Comparison of ENCODE assay signal across 22 cellular contexts in genomic region chr5:159199780-159200179, GRCh38. TPM values are rescaled to one million over a fixed set of nuclear protein-coding genes. Genes with fewer than 3 reads are reported as not detected.
DNase-seq lines count a peak whose midpoint lies in the region; ATAC-seq, FAIRE-seq and TF ChIP-seq lines count a peak whose summit lies in the region.
"Had no signal": no experiment of that assay in that cellular context is flagged by ENCODE, and none has a peak within 500 bp of the region (broad histone marks: within the 10 kb centered on the region; RNA-seq: fewer than 3 reads in every experiment).

No MANE protein-coding gene starts in this region.

- POLR2A ChIA-PET in CD8-positive, alpha-beta T cell (lab: Charles Lee) = interaction anchor here (0.6 to 3.1 kb wide), 4 partner anchors 8 to 64 kb away, joined by 3 to 23 read pairs (median 4); no protein-coding TSS in a partner anchor
- POLR2A ChIA-PET in activated CD4-positive, alpha-beta memory T cell treated with anti-CD3 and anti-CD28 coated beads for 36 hours (lab: Charles Lee) = interaction anchor here (1.1 kb wide), 1 partner anchor 8 kb away, joined by 3 read pairs; no protein-coding TSS in a partner anchor

- FAIRE-seq in H54 (lab: Jason Lieb, UNC) = no peak
- FAIRE-seq: kidney had no signal

- peaks cover 0 to 4% (median 0%) of the 10 kb centered on the region in 11 experiments; a peak in 2 of 22 replicates for H3K9me3 ChIP-seq in BLaER1 treated with 17β-estradiol and CSF1 and Interleukin-3, amounts not matched to agents 10 nM and 100 nM (replicated peaks in 1 of 11)
- H3K9me3 ChIP-seq in CD8-positive, alpha-beta T cell (ENCODE audit: low read length) = no peaks in the 10 kb centered on the region
- H3K9me3 ChIP-seq: esophagus squamous epithelium, gastroesophageal sphincter, sigmoid colon, tibial nerve had no signal

- peaks cover 51 to 92% (median 72%) of the 10 kb centered on the region in 11 experiments for H3K36me3 ChIP-seq in BLaER1 treated with 17β-estradiol and CSF1 and Interleukin-3, amounts not matched to agents 10 nM and 100 nM
- H3K36me3 ChIP-seq in CD8-positive, alpha-beta T cell (ENCODE audit: insufficient read depth, low read length) = no peaks in the 10 kb centered on the region

- H3K4me1 ChIP-seq in BLaER1 treated with 17β-estradiol and CSF1 and Interleukin-3, amounts not matched to agents 10 nM and 100 nM = peaks cover 26 to 76% (median 31%) of the 10 kb centered on the region in 10 experiments
- H3K4me1 ChIP-seq in CD8-positive, alpha-beta T cell (ENCODE audit: insufficient read depth, low read length) = peaks cover 52% of the 10 kb centered on the region
- H3K4me1 ChIP-seq: parathyroid adenoma had no signal

- peak overlapping the region in 1 of 11 experiments; percentile 29; a peak in 1 of 22 replicates for H3K9ac ChIP-seq in BLaER1 treated with 17β-estradiol and CSF1 and Interleukin-3, amounts not matched to agents 10 nM and 100 nM
- H3K9ac ChIP-seq: parathyroid adenoma had no signal

- no peak for TF ChIP-seq POLR2A in H54 (IDR thresholded peaks at IDR 0.05; ENCODE audit: low read depth, low read length)

- H3K4me3 Mint-ChIP-seq in CD8-positive, alpha-beta T cell = no peak overlapping the region
- no peak overlapping the region for H3K4me3 Mint-ChIP-seq in activated CD4-positive, alpha-beta memory T cell treated with anti-CD3 and anti-CD28 coated beads for 36 hours
- H3K4me3 Mint-ChIP-seq in naive B cell = peak overlapping the region in 5 of 8 donors; percentile 1 to 74 (median 64)

- H3K4me1 Mint-ChIP-seq in CD8-positive, alpha-beta T cell (ENCODE audit: low read depth) = peaks cover 83% of the 10 kb centered on the region
- H3K4me1 Mint-ChIP-seq in activated CD4-positive, alpha-beta memory T cell treated with anti-CD3 and anti-CD28 coated beads for 36 hours (ENCODE audit: low read depth) = peaks cover 76% of the 10 kb centered on the region
- peaks cover 49 to 64% (median 52%) of the 10 kb centered on the region in 3 donors for H3K4me1 Mint-ChIP-seq in naive B cell

- H3K27me3 Mint-ChIP-seq in CD8-positive, alpha-beta T cell (ENCODE audit: low read depth) = no peaks in the 10 kb centered on the region
- no peaks in the 10 kb centered on the region for H3K27me3 Mint-ChIP-seq in activated CD4-positive, alpha-beta memory T cell treated with anti-CD3 and anti-CD28 coated beads for 36 hours
- H3K27me3 Mint-ChIP-seq in naive B cell = no peaks in the 10 kb centered on the region

- H3K9me3 Mint-ChIP-seq in CD8-positive, alpha-beta T cell = no peaks in the 10 kb centered on the region
- H3K9me3 Mint-ChIP-seq in activated CD4-positive, alpha-beta memory T cell treated with anti-CD3 and anti-CD28 coated beads for 36 hours = no peaks in the 10 kb centered on the region
- H3K9me3 Mint-ChIP-seq in naive B cell = no peaks in the 10 kb centered on the region

- peak overlapping the region in 10 of 11 experiments; percentile 3 to 87 (median 50); a peak in 19 of 22 replicates for H3K4me2 ChIP-seq in BLaER1 treated with 17β-estradiol and CSF1 and Interleukin-3, amounts not matched to agents 10 nM and 100 nM

- no peak for TF ChIP-seq CTCF in CD8-positive, alpha-beta T cell (IDR thresholded peaks at IDR 0.05)

- peaks cover 60% of the 10 kb centered on the region for H3K36me3 Mint-ChIP-seq in CD8-positive, alpha-beta T cell
- H3K36me3 Mint-ChIP-seq in activated CD4-positive, alpha-beta memory T cell treated with anti-CD3 and anti-CD28 coated beads for 36 hours = peaks cover 49% of the 10 kb centered on the region
- peaks cover 12 to 20% of the 10 kb centered on the region in 2 donors for H3K36me3 Mint-ChIP-seq in naive B cell

- H3K27ac Mint-ChIP-seq in CD8-positive, alpha-beta T cell = peak overlapping the region; percentile 86
- peak overlapping the region; percentile 15 for H3K27ac Mint-ChIP-seq in activated CD4-positive, alpha-beta memory T cell treated with anti-CD3 and anti-CD28 coated beads for 36 hours
- peak overlapping the region in 5 of 6 donors; percentile 39 to 96 (median 79) for H3K27ac Mint-ChIP-seq in naive B cell

- CTCF ChIA-PET in CD8-positive, alpha-beta T cell (lab: Charles Lee) = no interaction called here
- CTCF ChIA-PET in activated CD4-positive, alpha-beta memory T cell treated with anti-CD3 and anti-CD28 coated beads for 36 hours (lab: Charles Lee) = interaction anchor here (0.9 kb wide), 1 partner anchor 328 kb away, joined by 3 read pairs; no protein-coding TSS in a partner anchor

- peak overlapping the region in 3 of 11 experiments; percentile 3 to 43 (median 16); a peak in 2 of 22 replicates for H3K27ac ChIP-seq in BLaER1 treated with 17β-estradiol and CSF1 and Interleukin-3, amounts not matched to agents 10 nM and 100 nM
- H3K27ac ChIP-seq in CD8-positive, alpha-beta T cell (ENCODE audit: low read depth, low read length) = no peak overlapping the region
- H3K27ac ChIP-seq: esophagus squamous epithelium, gastroesophageal sphincter, parathyroid adenoma, sigmoid colon, SK-N-MC, tibial nerve had no signal

- intact Hi-C loops in CD8-positive, alpha-beta T cell (cut with DNase I, micrococcal nuclease) = loop anchor here (2.0 to 10.0 kb wide), 2 partner anchors 17 to 1345 kb away; partner anchors contain the start of gene CLINT1 (in 1 of the 2)
- intact Hi-C loops in activated CD4-positive, alpha-beta memory T cell treated with anti-CD3 and anti-CD28 coated beads for 36 hours (cut with micrococcal nuclease) = no loop called here

- no peak overlapping the region for H3K4me3 ChIP-seq in BLaER1 treated with 17β-estradiol and CSF1 and Interleukin-3, amounts not matched to agents 10 nM and 100 nM
- H3K4me3 ChIP-seq in CD8-positive, alpha-beta T cell (ENCODE audit: low read depth, low read length) = no peak overlapping the region
- H3K4me3 ChIP-seq: esophagus squamous epithelium, gastroesophageal sphincter, sigmoid colon, SK-N-MC, tibial nerve had no signal

- no peak for ATAC-seq in CD8-positive, alpha-beta T cell
- no peak for ATAC-seq in naive B cell (ENCODE audit: low read depth in 2 of 2)
- ATAC-seq: gastroesophageal sphincter had no signal

- H4K20me1 ChIP-seq in BLaER1 treated with 17β-estradiol and CSF1 and Interleukin-3, amounts not matched to agents 10 nM and 100 nM = peaks cover 14 to 100% (median 48%) of the 10 kb centered on the region in 11 experiments; a peak in 21 of 22 replicates

- H3K27me3 ChIP-seq in BLaER1 treated with 17β-estradiol and CSF1 and Interleukin-3, amounts not matched to agents 10 nM and 100 nM = no peaks in the 10 kb centered on the region
- H3K27me3 ChIP-seq in CD8-positive, alpha-beta T cell (ENCODE audit: insufficient read depth, low read length) = no peaks in the 10 kb centered on the region
- H3K27me3 ChIP-seq: esophagus squamous epithelium, gastroesophageal sphincter, sigmoid colon, tibial nerve had no signal

- DNase-seq in CD8-positive, alpha-beta T cell = no peak
- no peak for DNase-seq in activated CD4-positive, alpha-beta memory T cell treated with anti-CD3 and anti-CD28 coated beads for 36 hours
- DNase-seq in naive B cell (no peak), amygdala (lab: John Stamatoyannopoulos, UW) (no peak), middle frontal gyrus (ENCODE audit: extremely low spot score, low spot score) (no peak), H54 (ENCODE audit: insufficient read length, low spot score) (no peak)
- DNase-seq: activated CD4-positive, CD25-positive, alpha-beta regulatory T cell treated with anti-CD3 and anti-CD28 coated beads, Interleukin-2, amount 50 U/mL, for 72 hours; activated CD8-positive, alpha-beta memory T cell treated with anti-CD3 and anti-CD28 coated beads, Interleukin-2, amount 50 U/mL, for 4 hours; activated naive CD4-positive, alpha-beta T cell; effector memory CD4-positive, alpha-beta T cell; esophagus squamous epithelium; kidney; NCI-H1417 treated with DMSO at 0.1 percent for 48 hours; NCI-H524; RPMI8226; sigmoid colon; T1000 had no signal

RNA-seq across cellular contexts. Expression of gene RNF145, which starts 9.6 kb away (rescaled TPM):
- total RNA-seq in CD8-positive, alpha-beta T cell = 10 to 100 TPM; 62.0 to 72.8 TPM
- 10 to 100 TPM; 91.4 to 92.6 TPM for total RNA-seq in activated CD4-positive, alpha-beta memory T cell treated with anti-CD3 and anti-CD28 coated beads for 36 hours
- 10 to 100 TPM in 5 of 6 donors, 1 to 10 TPM in 1; 8.8 to 14.4 (median 10.4) TPM for polyA plus RNA-seq in naive B cell (ENCODE audit: low read depth in 6 of 6)

Comparison
In these comparisons a context has a peak if more than half of its experiments do, and no peak if none do; other contexts are left out.
1. H3K27ac Mint-ChIP-seq: peak in every context shown above with its lines; median percentile 86 in CD8-positive, alpha-beta T cell; 79 in naive B cell; 15 in activated CD4-positive, alpha-beta memory T cell treated with anti-CD3 and anti-CD28 coated beads for 36 hours.
2. H3K4me3 Mint-ChIP-seq: peak in naive B cell (5 of 8); none in CD8-positive, alpha-beta T cell (single experiment) and activated CD4-positive, alpha-beta memory T cell treated with anti-CD3 and anti-CD28 coated beads for 36 hours (single experiment).